28 cellular contexts compared by ENCODE assay signal in the genomic region with DNA sequence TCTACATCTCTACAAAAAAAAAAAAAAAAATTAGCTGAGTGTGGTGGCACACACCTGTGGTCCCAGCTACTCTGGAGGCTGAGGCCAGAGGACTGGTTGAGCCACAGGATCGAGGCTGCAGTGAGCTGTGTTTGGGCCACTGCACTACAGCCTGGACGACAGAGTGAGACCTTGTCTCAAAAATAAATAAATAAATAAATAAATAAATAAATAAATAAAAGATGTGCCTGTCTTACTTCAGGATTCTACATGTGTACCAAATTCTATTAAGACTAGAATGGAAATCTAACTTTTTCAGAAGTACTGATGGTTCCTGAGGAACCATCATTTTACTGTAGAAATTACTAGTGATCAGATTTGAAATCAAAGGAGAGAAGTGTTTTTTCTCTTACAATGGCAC.
"Had no signal": no experiment of that assay in that cellular context is flagged by ENCODE, and none has a peak within 500 bp of the region (broad histone marks: within the 10 kb centered on the region; RNA-seq: fewer than 3 reads in every experiment).

No MANE protein-coding gene starts in this region.

- H3K9me3 ChIP-seq: stomach, suprapubic skin, testis, thoracic aorta, thyroid gland, tibial artery, tibial nerve, transverse colon, upper lobe of left lung, upper lobe of right lung, uterus, vagina had no signal

- H3K27ac ChIP-seq: stomach, suprapubic skin, testis, thoracic aorta, thyroid gland, tibial artery, tibial nerve, transverse colon, upper lobe of left lung, upper lobe of right lung, uterus, vagina had no signal

- H3K27me3 Mint-ChIP-seq: stimulated activated memory B cell treated with anti-CD40 and anti-IgM and Interleukin-4, amounts not matched to agents 10 μg/mL and 1 μg/mL and 100 μg/mL, for 72 hours; stimulated activated naive B cell treated with anti-CD40 and anti-IgM and Interleukin-4, amounts not matched to agents 10 μg/mL and 1 μg/mL and 100 μg/mL, for 72 hours; stimulated activated naive CD8-positive, alpha-beta T cell treated with anti-CD3 and anti-CD28 coated beads, Interleukin-15, amount 100 ng/mL, for 72 hours; stimulated activated naive CD8-positive, alpha-beta T cell treated with anti-CD3 and anti-CD28 coated beads, Interleukin-15, Interleukin-2, amounts not matched to agents 100 ng/mL and 50 ng/mL, for 24 hours; type B pancreatic cell had no signal

- H3K9me3 Mint-ChIP-seq: stimulated activated effector memory CD8-positive, alpha-beta T cell treated with anti-CD3 and anti-CD28 coated beads, Interleukin-12 subunit alpha, Interleukin-12 subunit beta, amount 100 ng/mL, for 72 hours; stimulated activated memory B cell treated with anti-CD40 and anti-IgM and Interleukin-4, amounts not matched to agents 10 μg/mL and 1 μg/mL and 100 μg/mL, for 72 hours; stimulated activated naive B cell treated with anti-CD40 and anti-IgM and Interleukin-4, amounts not matched to agents 10 μg/mL and 1 μg/mL and 100 μg/mL, for 72 hours; stimulated activated naive CD8-positive, alpha-beta T cell treated with anti-CD3 and anti-CD28 coated beads, Interleukin-15, amount 100 ng/mL, for 72 hours; stimulated activated naive CD8-positive, alpha-beta T cell treated with anti-CD3 and anti-CD28 coated beads, Interleukin-15, Interleukin-2, amounts not matched to agents 100 ng/mL and 50 ng/mL, for 24 hours; type B pancreatic cell had no signal

- H3K4me3 ChIP-seq: stomach, suprapubic skin, testis, thoracic aorta, thyroid gland, tibial artery, tibial nerve, transverse colon, upper lobe of left lung, upper lobe of right lung, uterus, vagina had no signal

- H3K4me3 Mint-ChIP-seq: stimulated activated effector memory CD8-positive, alpha-beta T cell treated with anti-CD3 and anti-CD28 coated beads, Interleukin-12 subunit alpha, Interleukin-12 subunit beta, amount 100 ng/mL, for 72 hours; stimulated activated memory B cell treated with anti-CD40 and anti-IgM and Interleukin-4, amounts not matched to agents 10 μg/mL and 1 μg/mL and 100 μg/mL, for 72 hours; stimulated activated naive B cell treated with anti-CD40 and anti-IgM and Interleukin-4, amounts not matched to agents 10 μg/mL and 1 μg/mL and 100 μg/mL, for 72 hours; stimulated activated naive CD8-positive, alpha-beta T cell treated with anti-CD3 and anti-CD28 coated beads, Interleukin-15, amount 100 ng/mL, for 72 hours; stimulated activated naive CD8-positive, alpha-beta T cell treated with anti-CD3 and anti-CD28 coated beads, Interleukin-15, Interleukin-2, amounts not matched to agents 100 ng/mL and 50 ng/mL, for 24 hours; type B pancreatic cell had no signal

- H3K4me1 Mint-ChIP-seq: stimulated activated effector memory CD8-positive, alpha-beta T cell treated with anti-CD3 and anti-CD28 coated beads, Interleukin-12 subunit alpha, Interleukin-12 subunit beta, amount 100 ng/mL, for 72 hours; stimulated activated naive B cell treated with anti-CD40 and anti-IgM and Interleukin-4, amounts not matched to agents 10 μg/mL and 1 μg/mL and 100 μg/mL, for 72 hours; stimulated activated naive CD8-positive, alpha-beta T cell treated with anti-CD3 and anti-CD28 coated beads, Interleukin-15, amount 100 ng/mL, for 72 hours had no signal

- H3K4me1 ChIP-seq: suprapubic skin, testis, transverse colon, upper lobe of left lung, upper lobe of right lung, uterus, vagina had no signal

- DNase-seq: stimulated activated CD4-positive, alpha-beta T cell treated with anti-CD3 and anti-CD28 coated beads, Interleukin-2, amount 100 ng/mL, for 48 hours; stimulated activated CD4-positive, alpha-beta T cell treated with anti-CD3 and anti-CD28 coated beads, Interleukin-4, amount 100 ng/mL, for 1 hour; stimulated activated CD4-positive, alpha-beta T cell treated with anti-CD3 and anti-CD28 coated beads, Interleukin-4, amount 100 ng/mL, for 24 hours; stimulated activated CD4-positive, alpha-beta T cell treated with anti-CD3 and anti-CD28 coated beads, Interleukin-4, amount 100 ng/mL, for 4 hours; stimulated activated CD8-positive, alpha-beta memory T cell treated with anti-CD3 and anti-CD28 coated beads, Interleukin-4, amount 100 ng/mL, for 48 hours; stimulated activated naive B cell treated with anti-CD40 and anti-IgM and Interleukin-4, amounts not matched to agents 10 μg/mL and 1 μg/mL and 100 μg/mL, for 72 hours; stimulated activated naive CD4-positive, alpha-beta T cell; stimulated activated naive CD4-positive, alpha-beta T cell treated with Interleukin-2 at 50 U/mL for 16 hours; stimulated activated naive CD8-positive, alpha-beta T cell treated with anti-CD3 and anti-CD28 coated beads, Interleukin-15, amount 100 ng/mL, for 72 hours; stimulated activated naive CD8-positive, alpha-beta T cell treated with anti-CD3 and anti-CD28 coated beads, Interleukin-15, Interleukin-2, amounts not matched to agents 100 U/mL and 50 U/mL, for 24 hours; stomach; substantia nigra; testis; thyroid gland; tibial artery; transverse colon; trophoblast cell; upper lobe of left lung; upper lobe of right lung; uterus had no signal

- H3K36me3 ChIP-seq: suprapubic skin, thoracic aorta, thyroid gland, transverse colon, upper lobe of left lung, upper lobe of right lung, uterus, vagina had no signal

- H3K27ac Mint-ChIP-seq: stimulated activated effector memory CD8-positive, alpha-beta T cell treated with anti-CD3 and anti-CD28 coated beads, Interleukin-12 subunit alpha, Interleukin-12 subunit beta, amount 100 ng/mL, for 72 hours; stimulated activated memory B cell treated with anti-CD40 and anti-IgM and Interleukin-4, amounts not matched to agents 10 μg/mL and 1 μg/mL and 100 μg/mL, for 72 hours; stimulated activated naive B cell treated with anti-CD40 and anti-IgM and Interleukin-4, amounts not matched to agents 10 μg/mL and 1 μg/mL and 100 μg/mL, for 72 hours; stimulated activated naive CD8-positive, alpha-beta T cell treated with anti-CD3 and anti-CD28 coated beads, Interleukin-15, amount 100 ng/mL, for 72 hours; stimulated activated naive CD8-positive, alpha-beta T cell treated with anti-CD3 and anti-CD28 coated beads, Interleukin-15, Interleukin-2, amounts not matched to agents 100 ng/mL and 50 ng/mL, for 24 hours; type B pancreatic cell had no signal
